ENCODE assay signal across 17 cellular contexts in the genomic region with DNA sequence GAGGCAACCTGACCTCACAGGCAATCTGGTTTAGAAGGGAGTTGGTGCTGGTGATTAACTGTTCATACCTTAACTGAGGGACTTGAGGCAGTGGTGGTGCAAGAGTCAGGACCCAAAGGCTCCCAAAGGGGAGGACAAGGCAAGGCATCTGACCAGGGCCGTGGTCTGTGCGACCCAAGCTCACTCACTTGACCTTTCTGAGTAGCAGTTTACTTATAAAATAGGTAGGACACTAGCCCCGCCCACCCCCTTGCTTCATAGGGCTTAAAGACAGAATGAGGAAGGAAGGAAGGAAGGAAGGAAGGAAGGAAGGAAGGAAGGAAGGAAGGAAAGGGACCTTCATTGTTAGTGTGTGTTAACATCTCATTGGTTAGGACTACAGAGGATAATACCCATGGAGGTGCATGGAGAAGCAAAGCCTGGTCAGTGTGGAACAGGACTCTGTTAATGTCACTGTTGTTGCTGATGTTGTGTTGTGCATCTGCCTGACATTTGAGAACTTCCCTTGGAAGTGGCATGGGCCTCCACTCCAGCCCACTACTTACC. TPM values are rescaled to one million over a fixed set of nuclear protein-coding genes. Genes with fewer than 3 reads are reported as not detected.
DNase-seq lines count a peak whose midpoint lies in the region; ATAC-seq lines count a peak whose summit lies in the region.
"Had no signal": no experiment of that assay in that cellular context is flagged by ENCODE, and none has a peak within 500 bp of the region (broad histone marks: within the 10 kb centered on the region; RNA-seq: fewer than 3 reads in every experiment).

No MANE protein-coding gene starts in this region.

- peak overlapping the region; percentile 30 for H3K9ac ChIP-seq in SK-N-MC (ENCODE audit: insufficient read length)
- H3K9ac ChIP-seq: GM23248 had no signal

- peaks cover 32% of the 10 kb centered on the region for H3K27me3 Mint-ChIP-seq in activated CD8-positive, alpha-beta memory T cell treated with anti-CD3 and anti-CD28 coated beads, Interleukin-2, amount 10 ng/mL, durations not matched to agents 7 days and 5 days
- H3K27me3 Mint-ChIP-seq in activated naive CD4-positive, alpha-beta T cell treated with anti-CD3 and anti-CD28 coated beads for 36 hours (ENCODE audit: low read depth): peaks cover 25% of the 10 kb centered on the region

- no peaks in the 10 kb centered on the region for H3K9me3 ChIP-seq in SK-N-MC (ENCODE audit: low read depth, low read length)

- H3K27ac ChIP-seq in SK-N-MC: peak overlapping the region; percentile 95
- H3K27ac ChIP-seq: 22Rv1, GM23248 had no signal

- H3K4me3 ChIP-seq in SK-N-MC: peak overlapping the region; percentile 35
- H3K4me3 ChIP-seq: GM23248 had no signal

- H3K4me1 Mint-ChIP-seq in activated CD8-positive, alpha-beta memory T cell treated with anti-CD3 and anti-CD28 coated beads, Interleukin-2, amount 10 ng/mL, durations not matched to agents 7 days and 5 days: peaks cover 29% of the 10 kb centered on the region
- H3K4me1 Mint-ChIP-seq in activated naive CD4-positive, alpha-beta T cell treated with anti-CD3 and anti-CD28 coated beads for 36 hours (ENCODE audit: low read depth): peaks cover 18% of the 10 kb centered on the region

- CTCF ChIA-PET in activated CD8-positive, alpha-beta memory T cell treated with anti-CD3 and anti-CD28 coated beads, Interleukin-2, amount 10 ng/mL, durations not matched to agents 7 days and 5 days (lab: Charles Lee): interaction anchor here (0.7 to 10.3 kb wide), 8 partner anchors 9 to 165 kb away, joined by 3 to 70 read pairs (median 4); no protein-coding TSS in a partner anchor
- CTCF ChIA-PET in activated naive CD4-positive, alpha-beta T cell treated with anti-CD3 and anti-CD28 coated beads for 36 hours (lab: Charles Lee): interaction anchor here (0.9 to 2.9 kb wide), 9 partner anchors 8 to 174 kb away, joined by 3 to 12 read pairs (median 5); no protein-coding TSS in a partner anchor

- intact Hi-C loops in activated naive CD4-positive, alpha-beta T cell treated with anti-CD3 and anti-CD28 coated beads for 36 hours (cut with micrococcal nuclease): no loop called here

- no peaks in the 10 kb centered on the region for H3K36me3 Mint-ChIP-seq in activated CD8-positive, alpha-beta memory T cell treated with anti-CD3 and anti-CD28 coated beads, Interleukin-2, amount 10 ng/mL, durations not matched to agents 7 days and 5 days
- no peaks in the 10 kb centered on the region for H3K36me3 Mint-ChIP-seq in activated naive CD4-positive, alpha-beta T cell treated with anti-CD3 and anti-CD28 coated beads for 36 hours (ENCODE audit: low read depth)

- no peak overlapping the region for H3K4me3 Mint-ChIP-seq in activated CD8-positive, alpha-beta memory T cell treated with anti-CD3 and anti-CD28 coated beads, Interleukin-2, amount 10 ng/mL, durations not matched to agents 7 days and 5 days
- no peak overlapping the region for H3K4me3 Mint-ChIP-seq in activated naive CD4-positive, alpha-beta T cell treated with anti-CD3 and anti-CD28 coated beads for 36 hours
- H3K4me3 Mint-ChIP-seq: CD4-positive, alpha-beta T cell had no signal

- H3K36me3 ChIP-seq in SK-N-MC (ENCODE audit: insufficient read depth, low read length): no peaks in the 10 kb centered on the region

- no peak for ATAC-seq in activated CD8-positive, alpha-beta memory T cell treated with anti-CD3 and anti-CD28 coated beads, Interleukin-2, amount 10 ng/mL, durations not matched to agents 7 days and 5 days

- H3K27ac Mint-ChIP-seq in activated CD8-positive, alpha-beta memory T cell treated with anti-CD3 and anti-CD28 coated beads, Interleukin-2, amount 10 ng/mL, durations not matched to agents 7 days and 5 days: no peak overlapping the region
- no peak overlapping the region for H3K27ac Mint-ChIP-seq in activated naive CD4-positive, alpha-beta T cell treated with anti-CD3 and anti-CD28 coated beads for 36 hours
- H3K27ac Mint-ChIP-seq: CD4-positive, alpha-beta T cell; IgD-negative memory B cell had no signal

- peak; percentile 30 for DNase-seq in activated CD8-positive, alpha-beta memory T cell treated with anti-CD3 and anti-CD28 coated beads, Interleukin-2, amount 10 ng/mL, durations not matched to agents 7 days and 5 days
- no peak for DNase-seq in activated CD8-positive, alpha-beta memory T cell treated with anti-CD3 and anti-CD28 coated beads, Interleukin-2, amount 50 U/mL, for 4 hours
- peak; percentile 84 for DNase-seq in SK-N-MC (ENCODE audit: low read depth, low spot score)
- peak; percentile 35 for DNase-seq in mesenteric fat pad (ENCODE audit: low spot score)
- DNase-seq in activated CD4-positive, alpha-beta T cell treated with anti-CD3 and anti-CD28 coated beads for 1 hour: no peak
- no peak for DNase-seq in activated naive CD4-positive, alpha-beta T cell treated with anti-CD3 and anti-CD28 coated beads for 36 hours
- no peak for DNase-seq in NCI-H69 (lab: John Stamatoyannopoulos, UW)
- DNase-seq: AML-193; C1 segment of cervical spinal cord; Calu3; CD4-positive, alpha-beta T cell; DMS 273 treated with DMSO at 0.1 percent for 48 hours; GM23248; H7 had no signal

- H3K9me3 Mint-ChIP-seq in activated CD8-positive, alpha-beta memory T cell treated with anti-CD3 and anti-CD28 coated beads, Interleukin-2, amount 10 ng/mL, durations not matched to agents 7 days and 5 days (ENCODE audit: low read depth): no peaks in the 10 kb centered on the region
- no peaks in the 10 kb centered on the region for H3K9me3 Mint-ChIP-seq in activated naive CD4-positive, alpha-beta T cell treated with anti-CD3 and anti-CD28 coated beads for 36 hours
- H3K9me3 Mint-ChIP-seq: CD4-positive, alpha-beta T cell; IgD-negative memory B cell had no signal

RNA-seq across cellular contexts. Expression of gene KCNA2, which starts 4.7 kb away (rescaled TPM):
- total RNA-seq in activated CD8-positive, alpha-beta memory T cell treated with anti-CD3 and anti-CD28 coated beads, Interleukin-2, amount 10 ng/mL, durations not matched to agents 7 days and 5 days: 1 to 10 TPM; 2.4 to 3.7 TPM
- total RNA-seq in mesenteric fat pad: 1.5 TPM
- under 1 TPM; 0.19 to 0.64 TPM for total RNA-seq in activated naive CD4-positive, alpha-beta T cell treated with anti-CD3 and anti-CD28 coated beads for 36 hours
- total RNA-seq: Calu3, GM23248, HT-29 had no signal

Comparison
In these comparisons a context has a peak if more than half of its experiments do, and no peak if none do; other contexts are left out.
1. DNase-seq: peak in activated CD8-positive, alpha-beta memory T cell treated with anti-CD3 and anti-CD28 coated beads, Interleukin-2, amount 10 ng/mL, durations not matched to agents 7 days and 5 days (single experiment), SK-N-MC (single experiment) and mesenteric fat pad (single experiment); none in activated CD8-positive, alpha-beta memory T cell treated with anti-CD3 and anti-CD28 coated beads, Interleukin-2, amount 50 U/mL, for 4 hours (single experiment), activated CD4-positive, alpha-beta T cell treated with anti-CD3 and anti-CD28 coated beads for 1 hour (single experiment), activated naive CD4-positive, alpha-beta T cell treated with anti-CD3 and anti-CD28 coated beads for 36 hours (single experiment) and NCI-H69 (single experiment).